Comparison of ENCODE assay signal across 8 cellular contexts in genomic region chr22:42518637-42519543, GRCh38. TPM values are rescaled to one million over a fixed set of nuclear protein-coding genes. Genes with fewer than 3 reads are reported as not detected.
DNase-seq lines count a peak whose midpoint lies in the region; ATAC-seq, FAIRE-seq and TF ChIP-seq lines count a peak whose summit lies in the region.
"Not testable (repeated sequence)": the region's sequence is repeated elsewhere in the genome, so short reads cannot be mapped to it uniquely, and the experiment has no call there.

No MANE protein-coding gene starts in this region.

- not testable (repeated sequence) for DNase-seq in NT2/D1 (ENCODE audit: low read depth, low spot score); activated naive CD4-positive, alpha-beta T cell treated with anti-CD3 and anti-CD28 coated beads for 36 hours; endothelial cell of umbilical vein (ENCODE audit: low read depth, low spot score); HepG2 (ENCODE audit: low spot score); prostate gland (ENCODE audit: low spot score); aorta

- H3K9ac ChIP-seq in NT2/D1 (ENCODE audit: insufficient read length, low read depth) (peak overlapping the region; percentile 82), endothelial cell of umbilical vein (replicated peaks; ENCODE audit: extremely low read depth, insufficient read depth, low read length) (peak overlapping the region; percentile 92), HepG2 (ENCODE audit: insufficient read depth, low read depth, low read length) (peak overlapping the region; percentile 84)

- H3K4me1 ChIP-seq in NT2/D1 (ENCODE audit: insufficient read depth, insufficient read length); endothelial cell of umbilical vein (ENCODE audit: control insufficient read depth, extremely low read depth, insufficient read depth, low read length); prostate gland (replicated peaks); aorta (ENCODE audit: control insufficient read depth in 1 of 2, insufficient read depth in 2 of 2, low read length in 2 of 2): not testable (repeated sequence)
- H3K4me1 ChIP-seq in HepG2 (ENCODE audit: insufficient read depth, low read length) = peaks cover 56% of the 10 kb centered on the region

- H3K9me1 ChIP-seq in endothelial cell of umbilical vein (replicated peaks; ENCODE audit: control insufficient read depth, extremely low read depth, insufficient read depth, low read length) = not testable (repeated sequence)

- peak overlapping the region; percentile 72 for H3K4me3 ChIP-seq in NT2/D1 (ENCODE audit: insufficient read length, low read depth)
- peak overlapping the region; percentile 60 to 93 (median 78) for H3K4me3 ChIP-seq in endothelial cell of umbilical vein (replicated peaks in 1 of 3; ENCODE audit: insufficient read depth in 1 of 3, low read depth in 1 of 3, low read length in 3 of 3)
- H3K4me3 ChIP-seq in HepG2 (replicated peaks in 1 of 3; ENCODE audit: insufficient read depth in 1 of 3, low read depth in 2 of 3, low read length in 3 of 3) = peak overlapping the region; percentile 59 to 83 (median 76); a peak in 5 of 6 replicates
- H3K4me3 ChIP-seq in prostate gland = peak overlapping the region; percentile 77 to 84
- peak overlapping the region; percentile 34 to 80 for H3K4me3 ChIP-seq in aorta (ENCODE audit: low read length in 2 of 2)

- in situ Hi-C loops in HepG2 (cut with HindIII; ENCODE audit: extremely low pct_ligation_motif_present, low pct_unique_long_range_greater_than_20kb) = not testable (repeated sequence)

- peaks cover 13% of the 10 kb centered on the region for H3K4me1 Mint-ChIP-seq in activated naive CD4-positive, alpha-beta T cell treated with anti-CD3 and anti-CD28 coated beads for 36 hours (ENCODE audit: low read depth)

- CTCF ChIA-PET in activated naive CD4-positive, alpha-beta T cell treated with anti-CD3 and anti-CD28 coated beads for 36 hours (lab: Charles Lee); endothelial cell of umbilical vein (lab: Charles Lee); HepG2 (lab: Yijun Ruan, JAX; ENCODE audit: low intra/inter-chr PET ratio, low total read pairs): not testable (repeated sequence)

- not testable (repeated sequence) for TF ChIP-seq POLR2A in endothelial cell of umbilical vein (IDR thresholded peaks at IDR 0.05; ENCODE audit: low read depth, low read length); HepG2 (IDR thresholded peaks at IDR 0.05; ENCODE audit: insufficient read depth in 1 of 2, low read depth in 2 of 2, low read length in 2 of 2); prostate gland (IDR thresholded peaks at IDR 0.05)

- peak; percentile 12 for ATAC-seq in GM18519 (IDR thresholded peaks at IDR 0.05; ENCODE audit: low FRiP score, unreplicated experiment)
- ATAC-seq in HG02759 (IDR thresholded peaks at IDR 0.05; ENCODE audit: unreplicated experiment) = peak; percentile 16
- not testable (repeated sequence) for ATAC-seq in HepG2; aorta (ENCODE audit: low FRiP score)

- peaks cover 16% of the 10 kb centered on the region for H3K36me3 Mint-ChIP-seq in activated naive CD4-positive, alpha-beta T cell treated with anti-CD3 and anti-CD28 coated beads for 36 hours (ENCODE audit: low read depth)

- TF ChIP-seq EP300 in HepG2 (IDR thresholded peaks at IDR 0.05; ENCODE audit: low read depth in 2 of 2, low read length in 2 of 2); HepG2 (CRISPR knock-in tag; IDR thresholded peaks at IDR 0.05; ENCODE audit: borderline replicate concordance): not testable (repeated sequence)

- not testable (repeated sequence) for TF ChIP-seq CTCF in endothelial cell of umbilical vein (IDR thresholded peaks at IDR 0.05; ENCODE audit: extremely low read depth in 1 of 2, insufficient read depth in 1 of 2, low read depth in 1 of 2, low read length in 2 of 2); HepG2 (CRISPR knock-in tag; IDR thresholded peaks at IDR 0.05); prostate gland (IDR thresholded peaks at IDR 0.05)

- intact Hi-C loops in activated naive CD4-positive, alpha-beta T cell treated with anti-CD3 and anti-CD28 coated beads for 36 hours (cut with micrococcal nuclease) = loop anchor here (1.0 to 2.0 kb wide), 2 partner anchors 18 to 429 kb away; partner anchors contain the start of gene NDUFA6
- intact Hi-C loops in endothelial cell of umbilical vein (cut with micrococcal nuclease) (loop anchor here (2.0 kb wide), 1 partner anchor 34 kb away; the partner anchor contains the start of gene SERHL2), HepG2 (cut with micrococcal nuclease; ENCODE audit: unreplicated experiment) (loop anchor here (10.0 kb wide), 1 partner anchor 96 kb away; the partner anchor contains the start of gene POLDIP3)
- intact Hi-C loops in prostate gland (cut with DNase I); aorta (cut with DNase I): not testable (repeated sequence)

- 15% methylated on average over 13 of the region's 30 CpGs for WGBS in HepG2 (ENCODE audit: low lambda C conversion rate)
- WGBS in prostate gland = 15% methylated on average over 21 of the region's 30 CpGs
- WGBS in aorta, 2 donors = 21 to 29% methylated on average over 7 to 21 of the region's 30 CpGs

- peak overlapping the region; percentile 96 for H2AFZ ChIP-seq in endothelial cell of umbilical vein (ENCODE audit: low read depth, low read length)
- H2AFZ ChIP-seq in HepG2 (ENCODE audit: low read length) = not testable (repeated sequence)

- TF ChIP-seq RAD21 in HepG2 (CRISPR knock-in tag; IDR thresholded peaks at IDR 0.05) = not testable (repeated sequence)

- not testable (repeated sequence) for H3K27me3 Mint-ChIP-seq in activated naive CD4-positive, alpha-beta T cell treated with anti-CD3 and anti-CD28 coated beads for 36 hours (ENCODE audit: low read depth)

- H3K36me3 ChIP-seq in NT2/D1 (ENCODE audit: insufficient read depth, insufficient read length, low read length) (peaks cover 27% of the 10 kb centered on the region), endothelial cell of umbilical vein (ENCODE audit: control insufficient read depth in 2 of 2, extremely low read depth in 1 of 2, insufficient read depth in 2 of 2, low read length in 2 of 2) (peaks cover 0 to 23% of the 10 kb centered on the region in 2 experiments)
- not testable (repeated sequence) for H3K36me3 ChIP-seq in HepG2 (replicated peaks in 1 of 2; ENCODE audit: control insufficient read depth in 1 of 2, insufficient read depth in 2 of 2, low read length in 2 of 2); prostate gland; aorta (ENCODE audit: control insufficient read depth in 1 of 2, insufficient read depth in 2 of 2, low read length in 1 of 2)

- not testable (repeated sequence) for FAIRE-seq in endothelial cell of umbilical vein (lab: Jason Lieb, UNC)
- peak; percentile 81 for FAIRE-seq in HepG2 (lab: Jason Lieb, UNC)

- dilution Hi-C loops in endothelial cell of umbilical vein (cut with MboI; ENCODE audit: extremely low pct_ligation_motif_present, low sequenced_read_pairs) = not testable (repeated sequence)

- peak overlapping the region; percentile 56 for H3K27ac ChIP-seq in endothelial cell of umbilical vein (ENCODE audit: insufficient read depth, low read depth, low read length)
- peak overlapping the region; percentile 86 for H3K27ac ChIP-seq in HepG2 (ENCODE audit: extremely low read length, insufficient read depth, low read length)
- peak overlapping the region; percentile 74 to 78 for H3K27ac ChIP-seq in prostate gland
- not testable (repeated sequence) for H3K27ac ChIP-seq in aorta (ENCODE audit: low read depth in 1 of 2, low read length in 2 of 2)

- not testable (repeated sequence) for H3K9me3 ChIP-seq in NT2/D1 (ENCODE audit: insufficient read depth, low read length); endothelial cell of umbilical vein (replicated peaks; ENCODE audit: control insufficient read depth, insufficient read depth, low read length); HepG2 (ENCODE audit: low read length); prostate gland; aorta (ENCODE audit: control insufficient read depth, low read length)

- H3K27ac Mint-ChIP-seq in activated naive CD4-positive, alpha-beta T cell treated with anti-CD3 and anti-CD28 coated beads for 36 hours = peak overlapping the region; percentile 87

- H3K4me2 ChIP-seq in endothelial cell of umbilical vein (ENCODE audit: insufficient read depth, low read length) (peak overlapping the region; percentile 87), HepG2 (ENCODE audit: low read depth, low read length) (peak overlapping the region; percentile 93)

- H3K27me3 ChIP-seq in NT2/D1 (ENCODE audit: insufficient read depth, insufficient read length); endothelial cell of umbilical vein (ENCODE audit: control insufficient read depth in 2 of 2, insufficient read depth in 2 of 2, low read length in 2 of 2); HepG2 (ENCODE audit: control insufficient read depth in 1 of 2, insufficient read depth in 2 of 2, low read length in 2 of 2); prostate gland (replicated peaks; ENCODE audit: insufficient read depth); aorta (ENCODE audit: control insufficient read depth in 1 of 2, insufficient read depth in 2 of 2, low read length in 1 of 2): not testable (repeated sequence)

- POLR2A ChIA-PET in endothelial cell of umbilical vein (lab: Charles Lee); HepG2 (lab: Yijun Ruan, JAX): not testable (repeated sequence)

- H4K20me1 ChIP-seq in endothelial cell of umbilical vein (replicated peaks; ENCODE audit: control insufficient read depth, extremely low read depth, insufficient read depth, low read length); HepG2 (ENCODE audit: insufficient read depth, low read length): not testable (repeated sequence)

- H3K4me3 Mint-ChIP-seq in activated naive CD4-positive, alpha-beta T cell treated with anti-CD3 and anti-CD28 coated beads for 36 hours = peak overlapping the region; percentile 97

- H3K9me3 Mint-ChIP-seq in activated naive CD4-positive, alpha-beta T cell treated with anti-CD3 and anti-CD28 coated beads for 36 hours = not testable (repeated sequence)

- BruUV-seq in endothelial cell of umbilical vein (replicated peaks; lab: Mats Ljungman, UMichigan) = TSS peak; percentile 66
- BruUV-seq in HepG2 (replicated peaks; lab: Mats Ljungman, UMichigan) = not testable (repeated sequence)

- H3K79me2 ChIP-seq in endothelial cell of umbilical vein (ENCODE audit: control insufficient read depth, insufficient read depth, low read length) (peaks cover 31% of the 10 kb centered on the region), HepG2 (ENCODE audit: insufficient read depth, low read length) (peaks cover 11% of the 10 kb centered on the region)

RNA-seq across cellular contexts. Expression of gene RRP7A, which starts 0.7 kb away (rescaled TPM):
- total RNA-seq in activated naive CD4-positive, alpha-beta T cell treated with anti-CD3 and anti-CD28 coated beads for 36 hours = 100 to 1,000 TPM; 104 to 111 TPM
- total RNA-seq in endothelial cell of umbilical vein (61.9 and 83.7 TPM in 2 replicates), HepG2 (2016; rRNA removed; fragmentation: Illumina TruSeq; extraction: Trizol) (41.6 and 48.6 TPM in 2 replicates), prostate gland (10 to 100 TPM; 32.4 to 41.5 TPM), aorta (10 to 100 TPM; 36.0 to 38.9 TPM)
- polyA plus RNA-seq in endothelial cell of umbilical vein (34.4 and 35.3 TPM in 2 replicates), HepG2 (2011; rRNA removed) (13.8 and 15.3 TPM in 2 replicates), aorta (10 to 100 TPM in 1 of 2 donors, 1 to 10 TPM in 1; 5.3 to 20.3 TPM)
- 46.5 and 48.9 TPM in 2 replicates for polyA plus RNA-seq in endothelial cell of umbilical vein (2011; cell fraction: cytosol; rRNA removed)
- polyA plus RNA-seq in endothelial cell of umbilical vein (2011; cell fraction: nucleus; rRNA removed) = 35.9 and 36.0 TPM in 2 replicates
- 43.7 and 54.2 TPM in 2 replicates for polyA plus RNA-seq in endothelial cell of umbilical vein (2012)
- 29.8 and 33.2 TPM in 2 replicates for polyA minus RNA-seq in endothelial cell of umbilical vein
- polyA minus RNA-seq in endothelial cell of umbilical vein (2011; cell fraction: cytosol; rRNA and poly(A)+ RNA removed) = 9.7 TPM
- polyA minus RNA-seq in endothelial cell of umbilical vein (2011; cell fraction: nucleus; rRNA and poly(A)+ RNA removed) = 16.8 and 21.1 TPM in 2 replicates
- 6.9 and 8.5 TPM in 2 replicates for total RNA-seq in HepG2 (2016; cell fraction: cytosol; rRNA removed; fragmentation: Illumina TruSeq; extraction: Trizol; ENCODE audit: low read depth)
- total RNA-seq in HepG2 (2016; cell fraction: insoluble cytoplasmic fraction; rRNA removed; fragmentation: Illumina TruSeq; extraction: Trizol) = 45.2 and 47.7 TPM in 2 replicates
- total RNA-seq in HepG2 (2016; cell fraction: membrane; rRNA removed; fragmentation: Illumina TruSeq; extraction: Trizol) = 19.1 and 19.5 TPM in 2 replicates
- 21.2 and 24.0 TPM in 2 replicates for total RNA-seq in HepG2 (2016; cell fraction: nucleus; rRNA removed; fragmentation: Illumina TruSeq; extraction: Trizol)
- 11.4 and 15.1 TPM in 2 replicates for polyA plus RNA-seq in HepG2 (2011; cell fraction: cytosol; rRNA removed)
- polyA plus RNA-seq in HepG2 (2011; cell fraction: nucleus; rRNA removed) = 9.3 and 9.5 TPM in 2 replicates
- polyA plus RNA-seq in HepG2 (2012) = 12.1 and 13.0 TPM in 2 replicates
- 6.2 and 6.7 TPM in 2 replicates for polyA plus RNA-seq in HepG2 (2016; cell fraction: cytosol; fragmentation: Illumina TruSeq; extraction: Trizol; ENCODE audit: low read depth)
- 42.1 and 48.9 TPM in 2 replicates for polyA plus RNA-seq in HepG2 (2016; cell fraction: insoluble cytoplasmic fraction; fragmentation: Illumina TruSeq; extraction: Trizol; ENCODE audit: low read depth)
- 12.1 and 12.4 TPM in 2 replicates for polyA plus RNA-seq in HepG2 (2016; cell fraction: membrane; fragmentation: Illumina TruSeq; extraction: Trizol; ENCODE audit: low read depth)
- 46.5 and 46.7 TPM in 2 replicates for polyA plus RNA-seq in HepG2 (2016; cell fraction: nucleus; fragmentation: Illumina TruSeq; extraction: Trizol; ENCODE audit: insufficient read depth, low read depth)
- 15.8 and 23.5 TPM in 2 replicates for polyA minus RNA-seq in HepG2 (2011; rRNA and poly(A)+ RNA removed; ENCODE audit: low replicate concordance)
- polyA minus RNA-seq in HepG2 (2011; cell fraction: cytosol; rRNA and poly(A)+ RNA removed) = 6.8 and 7.3 TPM in 2 replicates
- 10.4 and 12.2 TPM in 2 replicates for polyA minus RNA-seq in HepG2 (2011; cell fraction: nucleus; rRNA and poly(A)+ RNA removed)

RNA-seq across cellular contexts. Expression of gene SERHL2, which starts 34.9 kb away (rescaled TPM):
- 1 to 10 TPM in 1 of 2 experiments, under 1 TPM in 1; 0.36 to 1.3 TPM for total RNA-seq in activated naive CD4-positive, alpha-beta T cell treated with anti-CD3 and anti-CD28 coated beads for 36 hours
- total RNA-seq in endothelial cell of umbilical vein (0.76 and 0.80 TPM in 2 replicates), HepG2 (2016; rRNA removed; fragmentation: Illumina TruSeq; extraction: Trizol) (1.0 and 1.6 TPM in 2 replicates), prostate gland (10 to 100 TPM; 10.2 to 54.7 TPM), aorta (1 to 10 TPM; 2.0 to 2.9 TPM)
- polyA plus RNA-seq in endothelial cell of umbilical vein (2.0 and 2.3 TPM in 2 replicates), HepG2 (2011; rRNA removed) (1.8 and 3.3 TPM in 2 replicates), aorta (1 to 10 TPM; 1.6 to 4.2 TPM)
- 1.4 and 1.8 TPM in 2 replicates for polyA plus RNA-seq in endothelial cell of umbilical vein (2011; cell fraction: cytosol; rRNA removed)
- polyA plus RNA-seq in endothelial cell of umbilical vein (2011; cell fraction: nucleus; rRNA removed) = 0.82 and 2.0 TPM in 2 replicates
- 1.3 and 2.0 TPM in 2 replicates for polyA plus RNA-seq in endothelial cell of umbilical vein (2012)
- polyA minus RNA-seq in endothelial cell of umbilical vein = 4.0 and 5.0 TPM in 2 replicates
- polyA minus RNA-seq in endothelial cell of umbilical vein (2011; cell fraction: cytosol; rRNA and poly(A)+ RNA removed) = not detected
- 0.43 TPM in 1 of 2 replicates, not detected in the other for polyA minus RNA-seq in endothelial cell of umbilical vein (2011; cell fraction: nucleus; rRNA and poly(A)+ RNA removed)
- total RNA-seq in HepG2 (2016; cell fraction: cytosol; rRNA removed; fragmentation: Illumina TruSeq; extraction: Trizol; ENCODE audit: low read depth) = 0.97 TPM in 1 of 2 replicates, not detected in the other
- 1.1 and 1.5 TPM in 2 replicates for total RNA-seq in HepG2 (2016; cell fraction: insoluble cytoplasmic fraction; rRNA removed; fragmentation: Illumina TruSeq; extraction: Trizol)
- total RNA-seq in HepG2 (2016; cell fraction: membrane; rRNA removed; fragmentation: Illumina TruSeq; extraction: Trizol) = 0.40 and 0.59 TPM in 2 replicates
- total RNA-seq in HepG2 (2016; cell fraction: nucleus; rRNA removed; fragmentation: Illumina TruSeq; extraction: Trizol) = 1.0 and 1.2 TPM in 2 replicates
- polyA plus RNA-seq in HepG2 (2011; cell fraction: cytosol; rRNA removed) = 1.6 and 1.9 TPM in 2 replicates
- polyA plus RNA-seq in HepG2 (2011; cell fraction: nucleus; rRNA removed) = 2.1 and 3.0 TPM in 2 replicates
- polyA plus RNA-seq in HepG2 (2012) = 1.1 and 1.9 TPM in 2 replicates
- 0.24 and 0.26 TPM in 2 replicates for polyA plus RNA-seq in HepG2 (2016; cell fraction: cytosol; fragmentation: Illumina TruSeq; extraction: Trizol; ENCODE audit: low read depth)
- polyA plus RNA-seq in HepG2 (2016; cell fraction: insoluble cytoplasmic fraction; fragmentation: Illumina TruSeq; extraction: Trizol; ENCODE audit: low read depth) = 2.1 and 2.3 TPM in 2 replicates
- polyA plus RNA-seq in HepG2 (2016; cell fraction: membrane; fragmentation: Illumina TruSeq; extraction: Trizol; ENCODE audit: low read depth) = 0.35 and 0.66 TPM in 2 replicates
- polyA plus RNA-seq in HepG2 (2016; cell fraction: nucleus; fragmentation: Illumina TruSeq; extraction: Trizol; ENCODE audit: insufficient read depth, low read depth) = 0.92 and 1.8 TPM in 2 replicates
- 0.44 TPM in 1 of 2 replicates, not detected in the other for polyA minus RNA-seq in HepG2 (2011; rRNA and poly(A)+ RNA removed; ENCODE audit: low replicate concordance)
- not detected in 2 replicates for polyA minus RNA-seq in HepG2 (2011; cell fraction: cytosol; rRNA and poly(A)+ RNA removed)
- 0.99 and 1.3 TPM in 2 replicates for polyA minus RNA-seq in HepG2 (2011; cell fraction: nucleus; rRNA and poly(A)+ RNA removed)
